Comparison of ENCODE assay signal across 14 cellular contexts in the genomic region with DNA sequence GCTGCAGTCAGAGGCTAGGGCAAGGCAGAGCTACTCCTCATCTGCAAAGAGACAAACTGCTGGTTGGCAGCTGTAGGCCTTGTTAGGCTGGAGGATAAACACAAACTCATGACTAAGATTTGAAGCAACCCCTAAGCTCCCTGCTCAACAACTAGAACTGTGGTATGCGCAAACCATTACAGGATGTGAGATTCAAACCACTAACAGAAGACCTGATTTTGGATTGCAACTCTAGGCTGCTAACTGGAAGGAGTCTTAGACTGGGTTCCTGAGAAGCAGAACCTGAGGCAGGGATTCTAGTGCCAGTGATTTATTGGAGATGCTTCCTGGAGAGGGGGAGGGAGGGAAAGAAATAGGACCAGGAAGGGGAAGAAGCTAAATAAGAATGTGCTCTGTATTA. TPM values are rescaled to one million over a fixed set of nuclear protein-coding genes. Genes with fewer than 3 reads are reported as not detected.
DNase-seq lines count a peak whose midpoint lies in the region; ATAC-seq and TF ChIP-seq lines count a peak whose summit lies in the region.
"Had no signal": no experiment of that assay in that cellular context is flagged by ENCODE, and none has a peak within 500 bp of the region (broad histone marks: within the 10 kb centered on the region; RNA-seq: fewer than 3 reads in every experiment).

No MANE protein-coding gene starts in this region.

- CTCF ChIA-PET in AG04449 (lab: Yijun Ruan, JAX), result interaction anchor here (1.2 to 1.5 kb wide), 2 partner anchors 26 to 100 kb away, joined by 3 to 4 read pairs; no protein-coding TSS in a partner anchor
- CTCF ChIA-PET in activated CD8-positive, alpha-beta T cell treated with anti-CD3 and anti-CD28 coated beads for 36 hours (lab: Charles Lee), result interaction anchor here (0.8 to 1.6 kb wide), 6 partner anchors 12 to 157 kb away, joined by 3 to 6 read pairs (median 3); no protein-coding TSS in a partner anchor

- no peaks in the 10 kb centered on the region for H3K9me3 Mint-ChIP-seq in activated CD8-positive, alpha-beta T cell treated with anti-CD3 and anti-CD28 coated beads for 36 hours
- H3K9me3 Mint-ChIP-seq: activated T-cell treated with anti-CD3 and anti-CD28 coated beads, Interleukin-2, amount 50 U/mL, for 24 hours had no signal

- H3K4me1 ChIP-seq in HAP-1, result no peaks in the 10 kb centered on the region
- H3K4me1 ChIP-seq: Peyer's patch had no signal

- H3K36me3 Mint-ChIP-seq in activated CD8-positive, alpha-beta T cell treated with anti-CD3 and anti-CD28 coated beads for 36 hours (ENCODE audit: low read depth), result no peaks in the 10 kb centered on the region
- H3K36me3 Mint-ChIP-seq: CD14-positive monocyte had no signal

- H3K36me3 ChIP-seq in HAP-1 (replicated peaks), result no peaks in the 10 kb centered on the region
- H3K36me3 ChIP-seq: Peyer's patch had no signal

- ATAC-seq in GM18867 (IDR thresholded peaks at IDR 0.05; ENCODE audit: unreplicated experiment) (peak; percentile 76), HG02973 (IDR thresholded peaks at IDR 0.05; ENCODE audit: unreplicated experiment) (peak; percentile 79), SK-N-SH treated with all-trans-retinoic acid at 6 μM for 48 hours (no peak)
- ATAC-seq in activated CD8-positive, alpha-beta T cell treated with anti-CD3 and anti-CD28 coated beads for 36 hours, result peak; percentile 92

- in situ Hi-C loops in HAP-1 (cut with MboI; ENCODE audit: low sequenced_read_pairs), result loop anchor here (25.0 kb wide), 2 partner anchors 388 to 813 kb away; a partner anchor contains a TSS

- H3K4me1 Mint-ChIP-seq in activated CD8-positive, alpha-beta T cell treated with anti-CD3 and anti-CD28 coated beads for 36 hours (ENCODE audit: low read depth), result peaks cover 23% of the 10 kb centered on the region

- intact Hi-C loops in activated CD8-positive, alpha-beta T cell treated with anti-CD3 and anti-CD28 coated beads for 36 hours (cut with micrococcal nuclease), result no loop called here

- H3K27me3 ChIP-seq in HAP-1 (ENCODE audit: low read depth), result no peaks in the 10 kb centered on the region
- H3K27me3 ChIP-seq: Peyer's patch had no signal

- no peak overlapping the region for H3K27ac ChIP-seq in caudate nucleus (ENCODE audit: low read depth, low read length)
- H3K27ac ChIP-seq: Peyer's patch had no signal

- TF ChIP-seq CTCF in AG04449 (IDR thresholded peaks at IDR 0.05; ENCODE audit: insufficient read depth, low read length, missing control alignments), result no peak
- TF ChIP-seq CTCF in activated CD8-positive, alpha-beta T cell treated with anti-CD3 and anti-CD28 coated beads for 36 hours (IDR thresholded peaks at IDR 0.05), result no peak

- H3K27ac Mint-ChIP-seq in activated CD8-positive, alpha-beta T cell treated with anti-CD3 and anti-CD28 coated beads for 36 hours, result no peak overlapping the region
- H3K27ac Mint-ChIP-seq: activated T-cell treated with anti-CD3 and anti-CD28 coated beads, Interleukin-2, amount 50 U/mL, for 24 hours; CD14-positive monocyte had no signal

- POLR2A ChIA-PET in AG04449 (lab: Yijun Ruan, JAX), result no interaction called here
- POLR2A ChIA-PET in activated CD8-positive, alpha-beta T cell treated with anti-CD3 and anti-CD28 coated beads for 36 hours (lab: Charles Lee), result interaction anchor here (0.8 to 1.5 kb wide), 5 partner anchors 11 to 34 kb away, joined by 3 to 6 read pairs (median 4); no protein-coding TSS in a partner anchor

- H3K27me3 Mint-ChIP-seq in activated CD8-positive, alpha-beta T cell treated with anti-CD3 and anti-CD28 coated beads for 36 hours, result no peaks in the 10 kb centered on the region
- H3K27me3 Mint-ChIP-seq: activated T-cell treated with anti-CD3 and anti-CD28 coated beads, Interleukin-2, amount 50 U/mL, for 24 hours had no signal

- H3K4me3 Mint-ChIP-seq in activated CD8-positive, alpha-beta T cell treated with anti-CD3 and anti-CD28 coated beads for 36 hours, result no peak overlapping the region
- H3K4me3 Mint-ChIP-seq: activated T-cell treated with anti-CD3 and anti-CD28 coated beads, Interleukin-2, amount 50 U/mL, for 24 hours; CD14-positive monocyte had no signal

- no peaks in the 10 kb centered on the region for H3K9me3 ChIP-seq in HAP-1
- H3K9me3 ChIP-seq: Peyer's patch had no signal

- H3K4me3 ChIP-seq in AG04449 (ENCODE audit: low read depth, low read length) (no peak overlapping the region), HAP-1 (no peak overlapping the region)
- H3K4me3 ChIP-seq: Peyer's patch had no signal

- peak; percentile 16 for DNase-seq in AG04449 (ENCODE audit: low read depth, low spot score)
- DNase-seq in activated CD8-positive, alpha-beta T cell treated with anti-CD3 and anti-CD28 coated beads for 36 hours, result peak; percentile 38
- DNase-seq in caudate nucleus (lab: John Stamatoyannopoulos, UW), result no peak
- no peak for DNase-seq in NCI-H1436 treated with DMSO at 0.1 percent for 48 hours (lab: John Stamatoyannopoulos, UW)
- DNase-seq in HAP-1 (ENCODE audit: low spot score in 2 of 2), result no peak
- DNase-seq: activated T-cell treated with anti-CD3 and anti-CD28 coated beads, Interleukin-2, amount 50 U/mL, for 24 hours; hypothalamus; Peyer's patch had no signal

TF ChIP-seq in SK-N-SH treated with all-trans-retinoic acid at 6 μM for 48 hours, 23 proteins besides CTCF, POLR2A, EP300 and RAD21:
- TF ChIP-seq, protein P1, sequence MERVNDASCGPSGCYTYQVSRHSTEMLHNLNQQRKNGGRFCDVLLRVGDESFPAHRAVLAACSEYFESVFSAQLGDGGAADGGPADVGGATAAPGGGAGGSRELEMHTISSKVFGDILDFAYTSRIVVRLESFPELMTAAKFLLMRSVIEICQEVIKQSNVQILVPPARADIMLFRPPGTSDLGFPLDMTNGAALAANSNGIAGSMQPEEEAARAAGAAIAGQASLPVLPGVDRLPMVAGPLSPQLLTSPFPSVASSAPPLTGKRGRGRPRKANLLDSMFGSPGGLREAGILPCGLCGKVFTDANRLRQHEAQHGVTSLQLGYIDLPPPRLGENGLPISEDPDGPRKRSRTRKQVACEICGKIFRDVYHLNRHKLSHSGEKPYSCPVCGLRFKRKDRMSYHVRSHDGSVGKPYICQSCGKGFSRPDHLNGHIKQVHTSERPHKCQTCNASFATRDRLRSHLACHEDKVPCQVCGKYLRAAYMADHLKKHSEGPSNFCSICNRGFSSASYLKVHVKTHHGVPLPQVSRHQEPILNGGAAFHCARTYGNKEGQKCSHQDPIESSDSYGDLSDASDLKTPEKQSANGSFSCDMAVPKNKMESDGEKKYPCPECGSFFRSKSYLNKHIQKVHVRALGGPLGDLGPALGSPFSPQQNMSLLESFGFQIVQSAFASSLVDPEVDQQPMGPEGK (CRISPR knock-in tag; IDR thresholded peaks at IDR 0.05; ENCODE audit: borderline replicate concordance), result no peak
- TF ChIP-seq GLIS3 (CRISPR knock-in tag; IDR thresholded peaks at IDR 0.05) (no peak), SNAI2 (CRISPR knock-in tag; IDR thresholded peaks at IDR 0.05) (no peak), ZNF8 (CRISPR knock-in tag; IDR thresholded peaks at IDR 0.05) (no peak), ZC3H10 (CRISPR knock-in tag; IDR thresholded peaks at IDR 0.05) (no peak), PPARA (CRISPR knock-in tag; IDR thresholded peaks at IDR 0.05; ENCODE audit: borderline replicate concordance) (no peak), ZNF70 (CRISPR knock-in tag; IDR thresholded peaks at IDR 0.05) (no peak), ZNF565 (CRISPR knock-in tag; conservative IDR thresholded peaks at IDR 0.05; ENCODE audit: low read depth) (no peak), TCF4 (CRISPR knock-in tag; IDR thresholded peaks at IDR 0.05; ENCODE audit: borderline replicate concordance) (no peak), RARB (CRISPR knock-in tag; IDR thresholded peaks at IDR 0.05) (no peak), OSR1 (CRISPR knock-in tag; IDR thresholded peaks at IDR 0.05) (no peak)
- TF ChIP-seq, protein P2, sequence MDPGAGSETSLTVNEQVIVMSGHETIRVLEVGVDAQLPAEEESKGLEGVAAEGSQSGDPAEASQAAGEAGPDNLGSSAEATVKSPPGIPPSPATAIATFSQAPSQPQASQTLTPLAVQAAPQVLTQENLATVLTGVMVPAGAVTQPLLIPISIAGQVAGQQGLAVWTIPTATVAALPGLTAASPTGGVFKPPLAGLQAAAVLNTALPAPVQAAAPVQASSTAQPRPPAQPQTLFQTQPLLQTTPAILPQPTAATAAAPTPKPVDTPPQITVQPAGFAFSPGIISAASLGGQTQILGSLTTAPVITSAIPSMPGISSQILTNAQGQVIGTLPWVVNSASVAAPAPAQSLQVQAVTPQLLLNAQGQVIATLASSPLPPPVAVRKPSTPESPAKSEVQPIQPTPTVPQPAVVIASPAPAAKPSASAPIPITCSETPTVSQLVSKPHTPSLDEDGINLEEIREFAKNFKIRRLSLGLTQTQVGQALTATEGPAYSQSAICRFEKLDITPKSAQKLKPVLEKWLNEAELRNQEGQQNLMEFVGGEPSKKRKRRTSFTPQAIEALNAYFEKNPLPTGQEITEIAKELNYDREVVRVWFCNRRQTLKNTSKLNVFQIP (CRISPR knock-in tag; IDR thresholded peaks at IDR 0.05; ENCODE audit: borderline replicate concordance, low read depth), result no peak
- TF ChIP-seq, protein P3, sequence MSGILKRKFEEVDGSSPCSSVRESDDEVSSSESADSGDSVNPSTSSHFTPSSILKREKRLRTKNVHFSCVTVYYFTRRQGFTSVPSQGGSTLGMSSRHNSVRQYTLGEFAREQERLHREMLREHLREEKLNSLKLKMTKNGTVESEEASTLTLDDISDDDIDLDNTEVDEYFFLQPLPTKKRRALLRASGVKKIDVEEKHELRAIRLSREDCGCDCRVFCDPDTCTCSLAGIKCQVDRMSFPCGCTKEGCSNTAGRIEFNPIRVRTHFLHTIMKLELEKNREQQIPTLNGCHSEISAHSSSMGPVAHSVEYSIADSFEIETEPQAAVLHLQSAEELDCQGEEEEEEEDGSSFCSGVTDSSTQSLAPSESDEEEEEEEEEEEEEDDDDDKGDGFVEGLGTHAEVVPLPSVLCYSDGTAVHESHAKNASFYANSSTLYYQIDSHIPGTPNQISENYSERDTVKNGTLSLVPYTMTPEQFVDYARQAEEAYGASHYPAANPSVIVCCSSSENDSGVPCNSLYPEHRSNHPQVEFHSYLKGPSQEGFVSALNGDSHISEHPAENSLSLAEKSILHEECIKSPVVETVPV (CRISPR knock-in tag; IDR thresholded peaks at IDR 0.05), result no peak

RNA-seq across cellular contexts. Expression of a gene that starts 22.5 kb away (rescaled TPM):
- total RNA-seq in activated CD8-positive, alpha-beta T cell treated with anti-CD3 and anti-CD28 coated beads for 36 hours, result 10 to 100 TPM; 17.4 to 18.8 TPM
- total RNA-seq: Peyer's patch, renal cortical epithelial cell, temporal lobe had no signal

Comparison
In these comparisons a context has a peak if more than half of its experiments do, and no peak if none do; other contexts are left out.
1. DNase-seq: peak in AG04449 (single experiment) and activated CD8-positive, alpha-beta T cell treated with anti-CD3 and anti-CD28 coated beads for 36 hours (single experiment); none in caudate nucleus (0 of 61), NCI-H1436 treated with DMSO at 0.1 percent for 48 hours (single experiment) and HAP-1 (0 of 2).